16 cellular contexts compared by ENCODE assay signal in genomic region chr4:98283219-98284199, GRCh38. TPM values are rescaled to one million over a fixed set of nuclear protein-coding genes. Genes with fewer than 3 reads are reported as not detected.
A peak's percentile ranks its signal among the peaks of the same experiment; 100 is the strongest.
DNase-seq lines count a peak whose midpoint lies in the region; ATAC-seq, FAIRE-seq and TF ChIP-seq lines count a peak whose summit lies in the region.
"Had no signal": no experiment of that assay in that cellular context is flagged by ENCODE, and none has a peak within 500 bp of the region (broad histone marks: within the 10 kb centered on the region; RNA-seq: fewer than 3 reads in every experiment).

No MANE protein-coding gene starts in this region.

- H3K4me1 ChIP-seq in K562 (replicated peaks in 1 of 2; ENCODE audit: control insufficient read depth in 2 of 2, insufficient read depth in 2 of 2, low read length in 2 of 2), result no peaks in the 10 kb centered on the region
- H3K4me1 ChIP-seq: HAP-1, pancreas had no signal

- H3K36me3 ChIP-seq in K562 (ENCODE audit: control insufficient read depth, insufficient read depth, low read length), result no peaks in the 10 kb centered on the region
- H3K36me3 ChIP-seq: HAP-1, pancreas had no signal

- BruUV-seq in K562 (replicated peaks; lab: Mats Ljungman, UMichigan), result no TSS peak

- peak; percentile 37; the same call in 1 of the 3 replicates for ATAC-seq in K562
- ATAC-seq: Right ventricle myocardium inferior had no signal

- TF ChIP-seq POLR2A in K562 (conservative IDR thresholded peaks at IDR 0.05), result no peak

- H3K27ac ChIP-seq in K562 (ENCODE audit: extremely low read depth, low read depth, low read length), result no peak overlapping the region
- H3K27ac ChIP-seq: pancreas had no signal

- no peak for FAIRE-seq in K562 (lab: Jason Lieb, UNC)
- FAIRE-seq: pancreas had no signal

- WGBS in K562 (ENCODE audit: insufficient coverage, low coverage, missing lambda C conversion rate), result 56% methylated on average over 3 of the region's 3 CpGs

- no peak for TF ChIP-seq EP300 in K562 (IDR thresholded peaks at IDR 0.05; ENCODE audit: low read length)

- no peak overlapping the region for H2AFZ ChIP-seq in K562 (ENCODE audit: low read depth, low read length)

- no peaks in the 10 kb centered on the region for H3K27me3 Mint-ChIP-seq in activated CD4-positive, alpha-beta memory T cell treated with anti-CD3 and anti-CD28 coated beads, Interleukin-2, amount 10 ng/mL, durations not matched to agents 7 days and 5 days
- no peaks in the 10 kb centered on the region for H3K27me3 Mint-ChIP-seq in activated CD4-positive, alpha-beta memory T cell treated with anti-CD3 and anti-CD28 coated beads for 36 hours

- TF ChIP-seq CTCF in K562 (IDR thresholded peaks at IDR 0.05 in 2 of 3, conservative IDR thresholded peaks at IDR 0.05 in 1 of 3; ENCODE audit: insufficient read depth in 2 of 3, low read depth in 1 of 3, low read length in 3 of 3), result no peak

- intact Hi-C loops in activated CD4-positive, alpha-beta memory T cell treated with anti-CD3 and anti-CD28 coated beads for 36 hours (cut with micrococcal nuclease), result loop anchor here (1.0 to 10.0 kb wide), 5 partner anchors 10 to 1571 kb away; no protein-coding TSS in a partner anchor
- intact Hi-C loops in K562 (cut with micrococcal nuclease), result no loop called here

- TF ChIP-seq RAD21 in K562 (CRISPR knock-in tag; conservative IDR thresholded peaks at IDR 0.05 in 1 of 2, IDR thresholded peaks at IDR 0.05 in 1 of 2), result no peak

- POLR2A ChIA-PET in activated CD4-positive, alpha-beta memory T cell treated with anti-CD3 and anti-CD28 coated beads, Interleukin-2, amount 10 ng/mL, durations not matched to agents 7 days and 5 days (lab: Charles Lee), result interaction anchor here (2.9 kb wide), 1 partner anchor 22 kb away, joined by 14 read pairs; the partner anchor contains the start of gene RAP1GDS1
- POLR2A ChIA-PET in activated CD4-positive, alpha-beta memory T cell treated with anti-CD3 and anti-CD28 coated beads for 36 hours (lab: Charles Lee), result interaction anchor here (0.8 to 1.8 kb wide), 2 partner anchors 21 to 23 kb away, joined by 4 to 8 read pairs; partner anchors contain the start of gene RAP1GDS1
- POLR2A ChIA-PET in K562 (lab: Yijun Ruan, JAX), result no interaction called here

- no peaks in the 10 kb centered on the region for H3K27me3 ChIP-seq in K562 (ENCODE audit: control insufficient read depth in 2 of 2, insufficient read depth in 2 of 2, low read length in 2 of 2)
- H3K27me3 ChIP-seq: pancreas had no signal

- DNase-seq in activated CD4-positive, alpha-beta memory T cell treated with anti-CD3 and anti-CD28 coated beads, Interleukin-2, amount 10 ng/mL, durations not matched to agents 7 days and 5 days, result no peak
- DNase-seq in activated CD4-positive, alpha-beta memory T cell treated with anti-CD3 and anti-CD28 coated beads for 36 hours, result no peak
- no peak for DNase-seq in Jurkat, Clone E6-1 (ENCODE audit: low read depth, low spot score)
- DNase-seq in K562 (ENCODE audit: extremely low read depth in 1 of 4, low spot score in 3 of 4), result no peak
- DNase-seq in myocyte (ENCODE audit: low read depth), result peak; percentile 13
- no peak for DNase-seq in NCI-H2029 treated with DMSO at 0.1 percent for 48 hours (lab: John Stamatoyannopoulos, UW)
- no peak for DNase-seq in superior temporal gyrus (ENCODE audit: extremely low spot score)
- no peak for DNase-seq in activated effector memory CD4-positive, alpha-beta T cell treated with Interleukin-2 at 50 U/mL for 16 hours
- DNase-seq: activated naive CD4-positive, alpha-beta T cell treated with anti-CD3 and anti-CD28 coated beads for 36 hours; effector CD8-positive, alpha-beta T cell; glutamatergic neuron; kidney glomerular epithelial cell; NCI-H2081 treated with DMSO at 0.1 percent for 48 hours; pancreas had no signal

- CTCF ChIA-PET in activated CD4-positive, alpha-beta memory T cell treated with anti-CD3 and anti-CD28 coated beads, Interleukin-2, amount 10 ng/mL, durations not matched to agents 7 days and 5 days (lab: Charles Lee), result interaction anchor here (0.7 kb wide), 1 partner anchor 11 kb away, joined by 3 read pairs; no protein-coding TSS in a partner anchor
- CTCF ChIA-PET in activated CD4-positive, alpha-beta memory T cell treated with anti-CD3 and anti-CD28 coated beads for 36 hours (lab: Charles Lee), result interaction anchor here (0.7 to 0.9 kb wide), 2 partner anchors 21 to 89 kb away, joined by 3 read pairs; no protein-coding TSS in a partner anchor
- CTCF ChIA-PET in K562 (lab: Yijun Ruan, JAX; ENCODE audit: low intra/inter-chr PET ratio), result no interaction called here

- peaks cover 37% of the 10 kb centered on the region for H3K4me1 Mint-ChIP-seq in activated CD4-positive, alpha-beta memory T cell treated with anti-CD3 and anti-CD28 coated beads, Interleukin-2, amount 10 ng/mL, durations not matched to agents 7 days and 5 days
- H3K4me1 Mint-ChIP-seq in activated CD4-positive, alpha-beta memory T cell treated with anti-CD3 and anti-CD28 coated beads for 36 hours (ENCODE audit: low read depth), result peaks cover 39% of the 10 kb centered on the region

- H3K9ac ChIP-seq in K562 (ENCODE audit: insufficient read depth in 1 of 2, low read depth in 2 of 2, low read length in 2 of 2), result no peak overlapping the region

- H3K9me3 ChIP-seq in K562 (replicated peaks; ENCODE audit: control insufficient read depth, insufficient read depth, low read depth, low read length), result no peaks in the 10 kb centered on the region
- H3K9me3 ChIP-seq: HAP-1, pancreas had no signal

- no peaks in the 10 kb centered on the region for H3K9me1 ChIP-seq in K562 (ENCODE audit: control insufficient read depth, insufficient read depth, low read length)

- peaks cover 10% of the 10 kb centered on the region for H3K9me3 Mint-ChIP-seq in activated CD4-positive, alpha-beta memory T cell treated with anti-CD3 and anti-CD28 coated beads, Interleukin-2, amount 10 ng/mL, durations not matched to agents 7 days and 5 days
- H3K9me3 Mint-ChIP-seq in activated CD4-positive, alpha-beta memory T cell treated with anti-CD3 and anti-CD28 coated beads for 36 hours, result peaks cover 19% of the 10 kb centered on the region

- H3K4me3 Mint-ChIP-seq in activated CD4-positive, alpha-beta memory T cell treated with anti-CD3 and anti-CD28 coated beads, Interleukin-2, amount 10 ng/mL, durations not matched to agents 7 days and 5 days, result no peak overlapping the region
- no peak overlapping the region for H3K4me3 Mint-ChIP-seq in activated CD4-positive, alpha-beta memory T cell treated with anti-CD3 and anti-CD28 coated beads for 36 hours
- H3K4me3 Mint-ChIP-seq: activated naive CD4-positive, alpha-beta T cell treated with anti-CD3 and anti-CD28 coated beads for 36 hours had no signal

- in situ Hi-C loops in K562 (cut with MboI), result no loop called here

- peaks cover 26% of the 10 kb centered on the region for H3K36me3 Mint-ChIP-seq in activated CD4-positive, alpha-beta memory T cell treated with anti-CD3 and anti-CD28 coated beads, Interleukin-2, amount 10 ng/mL, durations not matched to agents 7 days and 5 days (ENCODE audit: low read depth)
- H3K36me3 Mint-ChIP-seq in activated CD4-positive, alpha-beta memory T cell treated with anti-CD3 and anti-CD28 coated beads for 36 hours, result peaks cover 12% of the 10 kb centered on the region

- H4K20me1 ChIP-seq in K562 (replicated peaks; ENCODE audit: control insufficient read depth, insufficient read depth, low read length), result no peaks in the 10 kb centered on the region

- H3K4me2 ChIP-seq in K562 (ENCODE audit: insufficient read depth, low read length), result no peak overlapping the region

- H3K79me2 ChIP-seq in K562 (ENCODE audit: control insufficient read depth, insufficient read depth, low read length), result peaks cover 36% of the 10 kb centered on the region

- H3K27ac Mint-ChIP-seq in activated CD4-positive, alpha-beta memory T cell treated with anti-CD3 and anti-CD28 coated beads, Interleukin-2, amount 10 ng/mL, durations not matched to agents 7 days and 5 days, result peak overlapping the region; percentile 49
- no peak overlapping the region for H3K27ac Mint-ChIP-seq in activated CD4-positive, alpha-beta memory T cell treated with anti-CD3 and anti-CD28 coated beads for 36 hours
- H3K27ac Mint-ChIP-seq: activated naive CD4-positive, alpha-beta T cell treated with anti-CD3 and anti-CD28 coated beads for 36 hours had no signal

- H3K4me3 ChIP-seq in Jurkat, Clone E6-1 (ENCODE audit: low read length), result peak overlapping the region; percentile 27
- H3K4me3 ChIP-seq in K562, result no peak overlapping the region
- H3K4me3 ChIP-seq: HAP-1, pancreas had no signal

RNA-seq across cellular contexts. Expression of gene RAP1GDS1, which starts 22.3 kb away (rescaled TPM):
- total RNA-seq in activated CD4-positive, alpha-beta memory T cell treated with anti-CD3 and anti-CD28 coated beads, Interleukin-2, amount 10 ng/mL, durations not matched to agents 7 days and 5 days, result 10 to 100 TPM; 46.1 to 50.4 TPM
- total RNA-seq in activated CD4-positive, alpha-beta memory T cell treated with anti-CD3 and anti-CD28 coated beads for 36 hours, result 10 to 100 TPM; 53.0 to 58.4 TPM
- polyA plus RNA-seq in Jurkat, Clone E6-1 (2012; ENCODE audit: insufficient read depth, insufficient read length), result 107 TPM
- 36.0 and 67.3 TPM in 2 replicates for total RNA-seq in K562 (2011; cell fraction: chromatin; rRNA removed; ENCODE audit: low replicate concordance)
- 18.2 and 23.0 TPM in 2 replicates for total RNA-seq in K562 (2011; cell fraction: nucleolus; rRNA removed)
- 28.0 and 47.9 TPM in 2 replicates for total RNA-seq in K562 (2011; cell fraction: nucleoplasm; rRNA removed)
- total RNA-seq in K562 (2014; rRNA removed) (22.7 and 30.1 TPM in 2 replicates), K562 (2014; rRNA removed; fragmentation: Illumina TruSeq; extraction: Trizol) (44.0 and 49.6 TPM in 2 replicates), K562 (2015; rRNA removed; fragmentation: Illumina TruSeq; extraction: Trizol) (26.8 and 31.5 TPM in 2 replicates), K562 (2021) (34.4 and 35.2 TPM in 2 replicates), myocyte (74.3 and 80.9 TPM in 2 replicates)
- polyA plus RNA-seq in K562 (2011; rRNA removed) (43.4 and 55.6 TPM in 2 replicates), K562 (2014; fragmentation: Illumina TruSeq; extraction: Trizol) (31.1 TPM in 2 replicates), K562 (2014; fragmentation: Nextera tagmentation; extraction: Ambion mirVana) (10 to 100 TPM; 27.2 to 28.2 TPM), K562 (2014; rRNA removed) (32.9 and 40.5 TPM in 2 replicates)
- 16.8 and 24.6 TPM in 2 replicates for polyA plus RNA-seq in K562 (2011; cell fraction: cytosol; rRNA removed)
- polyA plus RNA-seq in K562 (2011; cell fraction: nucleus; rRNA removed), result 25.0 and 38.2 TPM in 2 replicates
- 27.1 and 28.9 TPM in 2 replicates for polyA plus RNA-seq in K562 (2012)
- polyA minus RNA-seq in K562 (2011; rRNA and poly(A)+ RNA removed), result 65.7 and 69.3 TPM in 2 replicates
- polyA minus RNA-seq in K562 (2011; cell fraction: cytosol; rRNA and poly(A)+ RNA removed), result 20.5 and 24.0 TPM in 2 replicates
- polyA minus RNA-seq in K562 (2011; cell fraction: nucleus; rRNA and poly(A)+ RNA removed), result 33.1 and 51.1 TPM in 2 replicates
- polyA plus RNA-seq in myocyte (2012), result 45.6 TPM
